Comparison of ENCODE assay signal across 9 cellular contexts in the genomic region with DNA sequence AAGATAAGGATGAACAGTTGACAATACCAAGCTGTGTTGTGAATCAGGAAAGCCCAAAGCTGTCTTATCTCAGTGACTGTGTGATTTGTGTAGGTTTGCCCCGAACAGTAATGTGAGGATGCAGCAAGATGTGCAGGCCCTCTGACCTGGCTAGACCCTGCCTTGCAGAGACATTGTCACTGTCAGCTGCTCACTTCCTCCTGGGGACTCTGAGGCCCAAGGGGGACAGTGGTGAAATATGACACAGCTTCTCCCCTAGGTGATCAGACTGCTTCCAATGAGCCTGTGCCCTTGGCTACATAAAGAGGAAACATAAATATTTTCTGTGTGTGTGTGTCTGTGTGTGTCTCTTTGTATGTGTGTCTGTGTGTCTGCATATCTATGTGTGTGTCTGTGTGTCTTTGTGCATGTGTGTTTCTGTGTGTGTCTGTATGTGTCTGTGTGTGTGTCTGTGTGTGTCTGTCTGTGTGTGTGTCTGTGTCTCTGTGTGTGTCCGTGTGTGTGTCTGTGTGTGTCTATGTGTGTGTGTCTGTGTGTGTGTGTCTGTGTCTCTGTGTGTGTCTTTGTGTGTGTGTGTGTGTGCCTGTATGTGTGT. TPM values are rescaled to one million over a fixed set of nuclear protein-coding genes. Genes with fewer than 3 reads are reported as not detected.
DNase-seq lines count a peak whose midpoint lies in the region; ATAC-seq and TF ChIP-seq lines count a peak whose summit lies in the region.
"Had no signal": no experiment of that assay in that cellular context is flagged by ENCODE, and none has a peak within 500 bp of the region (broad histone marks: within the 10 kb centered on the region; RNA-seq: fewer than 3 reads in every experiment).

No MANE protein-coding gene starts in this region.

- H3K27me3 ChIP-seq in brain microvascular endothelial cell (replicated peaks) (no peaks in the 10 kb centered on the region), vagina (no peaks in the 10 kb centered on the region)

- no peak for TF ChIP-seq CTCF in brain microvascular endothelial cell (IDR thresholded peaks at IDR 0.05; ENCODE audit: low read depth, low read length, missing control alignments)
- no peak for TF ChIP-seq CTCF in vagina (IDR thresholded peaks at IDR 0.05)

- in situ Hi-C loops in brain microvascular endothelial cell (cut with HindIII; ENCODE audit: low pct_ligation_motif_present, low sequenced_read_pairs) = no loop called here

- H3K4me1 ChIP-seq in vagina = peaks cover 14% of the 10 kb centered on the region

- no peaks in the 10 kb centered on the region for H3K36me3 ChIP-seq in brain microvascular endothelial cell (replicated peaks)
- no peaks in the 10 kb centered on the region for H3K36me3 ChIP-seq in vagina

- TF ChIP-seq POLR2A in vagina (IDR thresholded peaks at IDR 0.05) = no peak

- intact Hi-C loops in vagina (cut with DNase I) = no loop called here

- H3K4me3 ChIP-seq in brain microvascular endothelial cell (ENCODE audit: low read depth, low read length) (no peak overlapping the region), vagina (no peak overlapping the region)

- no peak overlapping the region for H3K27ac ChIP-seq in brain microvascular endothelial cell
- H3K27ac ChIP-seq in vagina = no peak overlapping the region

- ATAC-seq in GM19395 (IDR thresholded peaks at IDR 0.05; ENCODE audit: unreplicated experiment) = peak; percentile 84
- ATAC-seq in HG03064 (IDR thresholded peaks at IDR 0.05; ENCODE audit: low read depth, unreplicated experiment) = peak; percentile 66

- DNase-seq in AML-193 (lab: John Stamatoyannopoulos, UW) (peak; percentile 53 to 66), OCI-M1 (lab: John Stamatoyannopoulos, UW) (peak; percentile 11), nucleus accumbens (lab: John Stamatoyannopoulos, UW) (no peak), brain microvascular endothelial cell (no peak), vagina (ENCODE audit: extremely low spot score in 2 of 2) (no peak), NCI-H2227 treated with DMSO at 0.1 percent for 48 hours (lab: John Stamatoyannopoulos, UW) (no peak)
- DNase-seq: hypothalamus had no signal

- H3K9me3 ChIP-seq in vagina = no peaks in the 10 kb centered on the region

RNA-seq across cellular contexts. Expression of a gene that starts 21.7 kb away (rescaled TPM):
- total RNA-seq in vagina = 21.1 TPM

Comparison
In these comparisons a context has a peak if more than half of its experiments do, and no peak if none do; other contexts are left out.
1. DNase-seq: peak in AML-193 (2 of 2) and OCI-M1 (single experiment); none in nucleus accumbens (0 of 56), brain microvascular endothelial cell (single experiment), vagina (0 of 2) and NCI-H2227 treated with DMSO at 0.1 percent for 48 hours (single experiment).